Comparison of ENCODE assay signal across 24 cellular contexts in the genomic region with DNA sequence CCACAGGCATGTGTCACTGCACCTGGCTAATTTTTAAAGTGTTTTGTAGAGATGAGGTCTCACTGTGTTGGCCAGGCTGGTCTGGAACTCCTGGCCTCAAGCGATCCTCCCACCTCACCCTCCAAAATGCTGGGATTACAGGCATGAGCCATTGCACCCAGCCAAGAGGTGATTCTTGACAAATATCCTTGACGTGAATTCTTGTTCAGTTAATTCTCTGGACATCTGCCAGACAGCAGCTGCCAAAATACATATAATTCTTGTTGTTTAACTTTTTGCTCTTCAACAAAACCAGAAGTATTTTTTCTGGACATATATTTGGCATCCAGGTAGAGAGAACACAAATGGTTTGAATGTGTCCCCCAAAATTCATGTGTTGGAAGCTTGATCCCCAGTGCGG.
"Had no signal": no experiment of that assay in that cellular context is flagged by ENCODE, and none has a peak within 500 bp of the region (broad histone marks: within the 10 kb centered on the region; RNA-seq: fewer than 3 reads in every experiment).

No MANE protein-coding gene starts in this region.

- H3K9me3 ChIP-seq: esophagus muscularis mucosa, gastroesophageal sphincter had no signal

- H3K36me3 ChIP-seq: brain microvascular endothelial cell had no signal

- H3K4me3 ChIP-seq: esophagus muscularis mucosa, gastroesophageal sphincter had no signal

- H3K27ac ChIP-seq: brain microvascular endothelial cell, esophagus muscularis mucosa, gastroesophageal sphincter had no signal

- ATAC-seq: activated CD4-positive, alpha-beta T cell treated with anti-CD3 and anti-CD28 coated beads for 36 hours; activated CD8-positive, alpha-beta memory T cell treated with anti-CD3 and anti-CD28 coated beads, Interleukin-2, amount 10 ng/mL, durations not matched to agents 7 days and 5 days; activated CD8-positive, alpha-beta T cell treated with anti-CD3 and anti-CD28 coated beads, Interleukin-2, amount 10 ng/mL, durations not matched to agents 7 days and 5 days; activated naive CD4-positive, alpha-beta T cell treated with anti-CD3 and anti-CD28 coated beads, Interleukin-2, amount 50 U/mL, for 72 hours; effector memory CD8-positive, alpha-beta T cell; gastroesophageal sphincter had no signal

- DNase-seq: activated CD4-positive, alpha-beta memory T cell treated with anti-CD3 and anti-CD28 coated beads for 36 hours; activated CD4-positive, alpha-beta T cell treated with anti-CD3 and anti-CD28 coated beads for 36 hours; activated CD4-positive, alpha-beta T cell treated with anti-CD3 and anti-CD28 coated beads, Interleukin-2, amount 10 ng/mL, durations not matched to agents 24 days and 14 days; activated CD4-positive, CD25-positive, alpha-beta regulatory T cell; activated CD4-positive, CD25-positive, alpha-beta regulatory T cell treated with anti-CD3 and anti-CD28 coated beads, Interleukin-2, amount 50 U/mL, for 72 hours; activated CD8-positive, alpha-beta memory T cell treated with anti-CD3 and anti-CD28 coated beads, Interleukin-2, amount 10 ng/mL, durations not matched to agents 7 days and 5 days; activated CD8-positive, alpha-beta memory T cell treated with anti-CD3 and anti-CD28 coated beads, Interleukin-2, amount 50 U/mL, for 4 hours; activated CD8-positive, alpha-beta T cell treated with anti-CD3 and anti-CD28 coated beads, Interleukin-2, amount 10 ng/mL, durations not matched to agents 7 days and 5 days; activated effector memory CD4-positive, alpha-beta T cell treated with anti-CD3 and anti-CD28 coated beads, Interleukin-2, amount 50 U/mL, for 16 hours; activated naive CD4-positive, alpha-beta T cell treated with anti-CD3 and anti-CD28 coated beads for 36 hours; activated naive CD8-positive, alpha-beta T cell treated with anti-CD3 and anti-CD28 coated beads, Interleukin-2, amount 10 ng/mL, durations not matched to agents 7 days and 5 days; activated T-cell treated with anti-CD3 and anti-CD28 coated beads, Interleukin-2, amount 50 U/mL, for 1 hour; activated T-cell treated with anti-CD3 and anti-CD28 coated beads, Interleukin-2, amount 50 U/mL, for 48 hours; brain microvascular endothelial cell; cortex of kidney; dermis blood vessel endothelial cell; effector CD4-positive, alpha-beta T cell; effector memory CD8-positive, alpha-beta T cell; erythroblast; foreskin melanocyte; T-helper 2 cell had no signal

- H3K27me3 ChIP-seq: brain microvascular endothelial cell, esophagus muscularis mucosa, gastroesophageal sphincter had no signal
